ENCODE assay signal across 1 cellular context in the genomic region with DNA sequence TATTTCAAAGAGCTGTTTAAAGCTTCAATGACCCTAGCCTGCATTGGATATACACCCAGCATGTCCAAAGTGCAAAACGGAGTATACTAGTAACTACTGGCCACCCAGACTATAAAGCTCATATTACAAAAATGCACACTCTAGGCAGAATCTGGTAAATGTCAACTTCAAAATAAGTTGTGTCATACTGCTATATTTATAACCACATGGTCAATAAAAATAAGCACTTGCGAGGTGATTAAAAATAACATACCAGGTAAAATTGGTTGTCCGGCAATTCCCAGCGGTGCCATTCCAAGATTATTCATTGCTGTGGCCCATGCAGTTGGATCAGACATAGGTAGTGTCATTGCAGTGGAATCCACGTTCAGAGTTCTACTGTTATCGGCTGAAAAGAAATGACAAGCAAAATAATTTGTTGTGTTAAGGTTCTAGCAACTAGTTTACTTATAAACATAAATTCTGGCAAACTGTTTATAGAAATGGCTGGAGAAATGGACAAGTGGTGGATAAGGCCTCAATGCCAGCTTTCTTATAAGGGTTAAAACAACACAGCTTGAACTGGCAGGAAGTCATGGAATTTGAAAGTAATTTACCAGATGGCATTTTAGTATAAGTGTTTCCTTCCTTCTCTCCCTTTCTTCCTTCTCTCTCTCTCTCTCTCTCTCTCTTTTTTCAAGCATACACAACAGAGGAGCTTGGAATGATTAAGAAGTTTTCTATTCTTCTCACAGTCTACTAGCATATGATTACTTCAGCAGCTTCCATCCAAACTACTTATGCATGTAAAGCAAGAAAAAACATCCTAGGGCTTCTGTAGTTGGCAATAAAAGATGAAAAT.
TF ChIP-seq lines count a peak whose summit lies in the region.

No MANE protein-coding gene starts in this region.

TF ChIP-seq in HEK293T, 16 proteins besides CTCF, POLR2A, EP300 and RAD21 (continued from another document):
- TF ChIP-seq, protein P1, sequence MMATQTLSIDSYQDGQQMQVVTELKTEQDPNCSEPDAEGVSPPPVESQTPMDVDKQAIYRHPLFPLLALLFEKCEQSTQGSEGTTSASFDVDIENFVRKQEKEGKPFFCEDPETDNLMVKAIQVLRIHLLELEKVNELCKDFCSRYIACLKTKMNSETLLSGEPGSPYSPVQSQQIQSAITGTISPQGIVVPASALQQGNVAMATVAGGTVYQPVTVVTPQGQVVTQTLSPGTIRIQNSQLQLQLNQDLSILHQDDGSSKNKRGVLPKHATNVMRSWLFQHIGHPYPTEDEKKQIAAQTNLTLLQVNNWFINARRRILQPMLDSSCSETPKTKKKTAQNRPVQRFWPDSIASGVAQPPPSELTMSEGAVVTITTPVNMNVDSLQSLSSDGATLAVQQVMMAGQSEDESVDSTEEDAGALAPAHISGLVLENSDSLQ (IDR thresholded peaks at IDR 0.05), result peak; percentile 90
- TF ChIP-seq FOXK2 (IDR thresholded peaks at IDR 0.05) (0 out of 2 replicates have a peak, but pooled peaks have one; percentile 34), LEF1 (IDR thresholded peaks at IDR 0.05; ENCODE audit: borderline replicate concordance) (0 out of 2 replicates have a peak, but pooled peaks have one; percentile 14), NFRKB (IDR thresholded peaks at IDR 0.05) (no peak), SUZ12 (IDR thresholded peaks at IDR 0.05) (no peak), FOXA1 (IDR thresholded peaks at IDR 0.05) (no peak), CTBP1 (IDR thresholded peaks at IDR 0.05; ENCODE audit: borderline replicate concordance) (peak; percentile 84)
